8 cellular contexts compared by ENCODE assay signal in the genomic region with DNA sequence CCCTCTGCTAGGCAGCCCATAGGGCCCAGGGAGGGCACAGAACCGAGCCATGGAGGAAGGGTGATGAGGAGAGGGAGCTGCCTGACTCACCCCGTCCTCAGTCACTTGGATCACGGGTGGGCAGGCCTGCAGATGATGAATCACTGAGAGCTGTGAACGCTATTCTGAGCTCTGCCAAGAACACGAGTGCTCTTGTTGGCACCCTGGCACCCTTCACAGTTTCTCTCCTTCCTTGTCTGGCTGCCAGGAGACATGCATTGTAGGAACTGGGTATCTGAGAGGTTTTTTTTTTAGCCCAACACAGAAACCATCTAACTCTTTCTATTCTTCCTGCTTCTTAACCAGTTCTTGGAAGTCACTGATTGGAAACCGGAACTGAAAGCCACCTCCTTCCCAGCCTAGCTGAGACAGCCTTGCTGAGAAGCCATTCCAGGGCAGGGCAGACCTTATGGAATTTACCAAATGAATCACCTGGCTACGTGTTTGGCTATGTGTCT.
DNase-seq lines count a peak whose midpoint lies in the region; ATAC-seq and TF ChIP-seq lines count a peak whose summit lies in the region.

No MANE protein-coding gene starts in this region.

- no peak overlapping the region for H3K4me3 Mint-ChIP-seq in progenitor cell of endocrine pancreas (ENCODE audit: low read depth)

- H3K27ac ChIP-seq in RWPE2 (ENCODE audit: poor library complexity, severe bottlenecking) (peak overlapping the region; percentile 85), esophagus squamous epithelium (peak overlapping the region; percentile 78 to 94 (median 90)), neutrophil (peak overlapping the region; percentile 84)

- H3K9me3 ChIP-seq in RWPE2 (ENCODE audit: severe bottlenecking): no peaks in the 10 kb centered on the region
- H3K9me3 ChIP-seq in esophagus squamous epithelium: peaks cover 0 to 8% (median 7%) of the 10 kb centered on the region in 3 donors
- H3K9me3 ChIP-seq in neutrophil: no peaks in the 10 kb centered on the region

- peak; percentile 98 for ATAC-seq in RWPE2 (ENCODE audit: low read depth)
- ATAC-seq in HG03139 (IDR thresholded peaks at IDR 0.05; ENCODE audit: unreplicated experiment): no peak
- ATAC-seq in HG03460 (IDR thresholded peaks at IDR 0.05; ENCODE audit: unreplicated experiment): no peak

- peaks cover 14% of the 10 kb centered on the region for H3K36me3 Mint-ChIP-seq in progenitor cell of endocrine pancreas (ENCODE audit: insufficient read depth)

- DNase-seq in DMS53 (lab: John Stamatoyannopoulos, UW) (peak; percentile 40), DMS53 treated with DMSO at 0.1 percent for 48 hours (lab: John Stamatoyannopoulos, UW; ENCODE audit: unreplicated experiment) (no peak), RWPE2 (ENCODE audit: low spot score) (peak; percentile 73), esophagus squamous epithelium (lab: John Stamatoyannopoulos, UW) (no peak), progenitor cell of endocrine pancreas (ENCODE audit: low spot score, unreplicated experiment) (no peak)

- no peak overlapping the region for H3K27ac Mint-ChIP-seq in progenitor cell of endocrine pancreas

- TF ChIP-seq CTCF in RWPE2 (IDR thresholded peaks at IDR 0.05; ENCODE audit: poor library complexity, severe bottlenecking) (no peak), esophagus squamous epithelium (IDR thresholded peaks at IDR 0.05) (no peak), neutrophil (IDR thresholded peaks at IDR 0.05) (no peak), progenitor cell of endocrine pancreas (IDR thresholded peaks at IDR 0.05; ENCODE audit: unreplicated experiment) (no peak)

- peaks cover 16% of the 10 kb centered on the region for H3K9me3 Mint-ChIP-seq in progenitor cell of endocrine pancreas (ENCODE audit: low read depth)

- peaks cover 2% of the 10 kb centered on the region for H3K4me1 Mint-ChIP-seq in progenitor cell of endocrine pancreas (ENCODE audit: low read depth)

- intact Hi-C loops in esophagus squamous epithelium (cut with DNase I): loop anchor here (10.0 kb wide), 1 partner anchor 141 kb away; the partner anchor contains the start of gene KDM7A

- H3K4me3 ChIP-seq in RWPE2 (ENCODE audit: severe bottlenecking): no peak overlapping the region
- H3K4me3 ChIP-seq in esophagus squamous epithelium: peak overlapping the region; percentile 0 to 54 (median 31)
- H3K4me3 ChIP-seq in neutrophil (ENCODE audit: low read depth in 1 of 2, low read length in 1 of 2): peak overlapping the region in 1 of 2 experiments; percentile 6

- H3K27me3 ChIP-seq in RWPE2 (ENCODE audit: insufficient read depth, poor library complexity, severe bottlenecking): no peaks in the 10 kb centered on the region
- H3K27me3 ChIP-seq in esophagus squamous epithelium: no peaks in the 10 kb centered on the region
- no peaks in the 10 kb centered on the region for H3K27me3 ChIP-seq in neutrophil

- peak in 1 of 4 donors; percentile 18 for TF ChIP-seq POLR2A in esophagus squamous epithelium (IDR thresholded peaks at IDR 0.05)

- no peaks in the 10 kb centered on the region for H3K27me3 Mint-ChIP-seq in progenitor cell of endocrine pancreas

- 7 to 18% methylated on average over 6 of the region's 7 CpGs for WGBS in esophagus squamous epithelium, 2 donors

- H3K4me1 ChIP-seq in RWPE2 (ENCODE audit: insufficient read depth, poor library complexity, severe bottlenecking): peaks cover 13% of the 10 kb centered on the region
- H3K4me1 ChIP-seq in esophagus squamous epithelium: peaks cover 18 to 39% (median 22%) of the 10 kb centered on the region in 3 donors
- peaks cover 81 to 83% of the 10 kb centered on the region in 2 experiments for H3K4me1 ChIP-seq in neutrophil (ENCODE audit: control insufficient read depth in 1 of 2, insufficient read depth in 1 of 2, low read depth in 1 of 2, low read length in 1 of 2)

- no peaks in the 10 kb centered on the region for H3K36me3 ChIP-seq in RWPE2 (ENCODE audit: low read depth)
- no peaks in the 10 kb centered on the region for H3K36me3 ChIP-seq in esophagus squamous epithelium
- H3K36me3 ChIP-seq in neutrophil: no peaks in the 10 kb centered on the region

Comparison
In these comparisons a context has a peak if more than half of its experiments do, and no peak if none do; other contexts are left out.
1. DNase-seq: peak in DMS53 (single experiment) and RWPE2 (single experiment); none in DMS53 treated with DMSO at 0.1 percent for 48 hours (single experiment), esophagus squamous epithelium (single experiment) and progenitor cell of endocrine pancreas (single experiment).
2. Peak in every context shown above with its lines, with median percentiles within 50 percentile points of each other: H3K27ac ChIP-seq.